Comparison of ENCODE assay signal across 8 cellular contexts in the genomic region with DNA sequence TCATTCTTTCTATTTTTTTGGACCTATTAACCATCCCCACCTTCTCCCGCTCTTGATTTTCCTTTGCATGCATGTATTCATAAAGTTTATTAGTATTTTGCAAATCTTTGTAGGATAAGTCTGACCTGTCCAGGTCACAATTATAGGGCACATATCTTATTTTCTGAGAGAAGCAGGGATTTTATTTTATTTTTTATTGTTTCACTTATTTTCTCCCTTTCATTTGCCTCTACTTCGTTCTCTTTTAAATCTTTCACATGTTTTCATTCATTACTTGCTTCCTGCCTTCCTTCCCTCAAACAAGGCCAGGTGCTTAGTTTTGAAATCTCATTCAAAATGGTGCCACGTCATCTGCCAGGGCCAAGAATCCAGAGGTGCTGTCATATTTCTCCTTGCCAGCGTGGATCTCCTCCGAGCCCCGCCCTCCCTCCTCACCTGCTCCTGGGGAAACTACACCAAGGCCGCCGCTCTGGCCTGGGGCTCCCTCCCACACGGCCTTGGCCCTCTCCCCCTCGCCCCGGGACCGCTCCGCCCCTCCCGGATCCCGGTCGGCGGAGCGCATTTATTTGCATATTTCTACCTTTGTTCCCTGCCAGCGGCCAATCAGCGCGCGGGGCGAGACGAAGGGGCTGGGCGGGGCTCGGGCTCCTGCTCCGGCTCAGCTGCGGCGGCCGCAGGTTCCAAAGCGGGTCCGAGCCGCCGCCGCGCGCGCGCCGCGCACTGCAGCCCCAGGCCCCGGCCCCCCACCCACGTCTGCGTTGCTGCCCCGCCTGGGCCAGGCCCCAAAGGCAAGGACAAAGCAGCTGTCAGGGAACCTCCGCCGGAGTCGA. TPM values are rescaled to one million over a fixed set of nuclear protein-coding genes. Genes with fewer than 3 reads are reported as not detected.
DNase-seq lines count a peak whose midpoint lies in the region; ATAC-seq, FAIRE-seq and TF ChIP-seq lines count a peak whose summit lies in the region.

TSPAN13 (plus strand) TSS at position 654 of the 830 bp plus-strand sequence. CDS start 213 bp downstream, outside the sequence.

- SMC1A ChIA-PET in GM12878 (lab: Charles Lee; ENCODE audit: uncharacterized antibody, unreplicated experiment): no interaction called here

- H3K9ac ChIP-seq in GM12878 (ENCODE audit: control insufficient read depth, insufficient read depth, low read length): no peak within 1 kb of the TSS

- H3K9me2 ChIP-seq in hepatocyte (replicated peaks; ENCODE audit: insufficient read depth): no peaks in the 10 kb centered on the region

- DNase-seq in DMS79 (lab: John Stamatoyannopoulos, UW) (peak; percentile 98), NCI-H146 treated with DMSO at 0.1 percent for 48 hours (lab: John Stamatoyannopoulos, UW; ENCODE audit: unreplicated experiment) (peak; percentile 96), T-cell (peak in 28 of 34 experiments; percentile 4 to 56 (median 16)), GM12878 (ENCODE audit: low read depth, low spot score) (no peak), hepatocyte (ENCODE audit: low spot score) (peak; percentile 96), pulmonary artery endothelial cell (ENCODE audit: low read depth, low spot score) (no peak), vagina (ENCODE audit: extremely low spot score in 2 of 2) (no peak)

- no peaks in the 10 kb centered on the region for H3K9me3 Mint-ChIP-seq in T-cell

- H3K4me3 ChIP-seq in GM12878 (peak within 1 kb of the TSS; percentile 31; the same call in 1 of the 2 replicates), hepatocyte (peak within 1 kb of the TSS; percentile 89), vagina (peak within 1 kb of the TSS; percentile 65 to 79)

- FAIRE-seq in GM12878 (lab: Jason Lieb, UNC): no peak

- in situ Hi-C loops in GM12878 (cut with MboI): no loop called here

- H3K4me1 ChIP-seq in GM12878 (ENCODE audit: control insufficient read depth, insufficient read depth, low read length): no peaks in the 10 kb centered on the region
- H3K4me1 ChIP-seq in hepatocyte (ENCODE audit: insufficient read depth): no peaks in the 10 kb centered on the region
- H3K4me1 ChIP-seq in vagina: no peaks in the 10 kb centered on the region

- H3K79me2 ChIP-seq in GM12878 (ENCODE audit: control insufficient read depth, insufficient read depth, low read length): no peaks in the 10 kb centered on the region
- peaks cover 42% of the 10 kb centered on the region for H3K79me2 ChIP-seq in hepatocyte

- RAD21 ChIA-PET in GM12878 (lab: Charles Lee; ENCODE audit: unreplicated experiment): no interaction called here

- H3K27ac ChIP-seq in GM12878 (ENCODE audit: control insufficient read depth, insufficient read depth) (no peak within 1 kb of the TSS), hepatocyte (peak within 1 kb of the TSS; percentile 83), vagina (peak within 1 kb of the TSS; percentile 51)

- peaks cover 23 to 28% of the 10 kb centered on the region in 2 donors for H3K27me3 Mint-ChIP-seq in T-cell

- peaks cover 6 to 18% of the 10 kb centered on the region in 2 experiments for H3K27me3 ChIP-seq in GM12878 (replicated peaks in 1 of 2; ENCODE audit: control insufficient read depth in 2 of 2, insufficient read depth in 2 of 2, low read length in 1 of 2)
- H3K27me3 ChIP-seq in hepatocyte: no peaks in the 10 kb centered on the region
- no peaks in the 10 kb centered on the region for H3K27me3 ChIP-seq in vagina

- no TSS peak for BruUV-seq in GM12878 (replicated peaks; lab: Mats Ljungman, UMichigan)

- 8% methylated on average over 36 of the region's 48 CpGs for WGBS in GM12878 (ENCODE audit: insufficient coverage, insufficient replicate concordance, low lambda C conversion rate, missing lambda C conversion rate)
- WGBS in hepatocyte (ENCODE audit: low lambda C conversion rate, missing lambda C conversion rate): 10% methylated on average over 15 of the region's 48 CpGs

- H3K4me1 Mint-ChIP-seq in T-cell: peaks cover 10 to 14% (median 10%) of the 10 kb centered on the region in 3 donors

- no peaks in the 10 kb centered on the region for H3K36me3 ChIP-seq in GM12878 (ENCODE audit: control insufficient read depth in 2 of 2, insufficient read depth in 2 of 2, low read length in 1 of 2)
- no peaks in the 10 kb centered on the region for H3K36me3 ChIP-seq in hepatocyte (replicated peaks; ENCODE audit: insufficient read depth, low read depth)
- H3K36me3 ChIP-seq in vagina: no peaks in the 10 kb centered on the region

- no peak within 1 kb of the TSS; the same call in 1 of the 2 replicates for H2AFZ ChIP-seq in GM12878 (ENCODE audit: control insufficient read depth, low read depth, low read length)
- H2AFZ ChIP-seq in hepatocyte: peak within 1 kb of the TSS; percentile 76

- H3K9me3 ChIP-seq in GM12878 (replicated peaks; ENCODE audit: control insufficient read depth, insufficient read depth, low read length) (no peaks in the 10 kb centered on the region), hepatocyte (ENCODE audit: low read depth) (no peaks in the 10 kb centered on the region), vagina (no peaks in the 10 kb centered on the region)

- no peak for TF ChIP-seq RAD21 in GM12878 (IDR thresholded peaks at IDR 0.05; ENCODE audit: insufficient read depth, low read depth, low read length)

- TF ChIP-seq EP300 in GM12878 (IDR thresholded peaks at IDR 0.05; ENCODE audit: borderline replicate concordance in 1 of 2, control insufficient read depth in 1 of 2, low read depth in 2 of 2, low read length in 2 of 2): no peak

- CTCF ChIA-PET in T-cell (lab: Charles Lee): no interaction called here
- CTCF ChIA-PET in GM12878 (lab: Yijun Ruan, JAX): no interaction called here

- TF ChIP-seq CTCF in GM12878 (IDR thresholded peaks at IDR 0.05 in 2 of 3, conservative IDR thresholded peaks at IDR 0.05 in 1 of 3; ENCODE audit: control insufficient read depth in 2 of 3, extremely low read depth in 1 of 3, insufficient read depth in 1 of 3, low read depth in 3 of 3, low read length in 3 of 3): no peak
- TF ChIP-seq CTCF in hepatocyte (IDR thresholded peaks at IDR 0.05; ENCODE audit: poor library complexity): no peak
- no peak for TF ChIP-seq CTCF in vagina (IDR thresholded peaks at IDR 0.05)

- H3K4me3 Mint-ChIP-seq in T-cell: peak within 1 kb of the TSS; percentile 69 to 86 (median 77)

- peak within 1 kb of the TSS in 1 of 2 donors; percentile 51 for H3K27ac Mint-ChIP-seq in T-cell

- TF ChIP-seq POLR2A in GM12878 (IDR thresholded peaks at IDR 0.05; ENCODE audit: low read depth, low read length): no peak
- TF ChIP-seq POLR2A in vagina (IDR thresholded peaks at IDR 0.05): peak in 1 of 2 donors; percentile 29

- intact Hi-C loops in GM12878 (cut with micrococcal nuclease; ENCODE audit: unreplicated experiment) (no loop called here), vagina (cut with DNase I) (no loop called here)

- peak; percentile 80 for ATAC-seq in HG02588 (IDR thresholded peaks at IDR 0.05; ENCODE audit: unreplicated experiment)
- peak; percentile 73 to 93 (median 80) for ATAC-seq in T-cell (replicated peaks in 1 of 4)
- ATAC-seq in GM12878: no peak; the same call in 2 of the 3 replicates

- H3K36me3 Mint-ChIP-seq in T-cell: no peaks in the 10 kb centered on the region

- peak within 1 kb of the TSS; percentile 64; the same call in 1 of the 2 replicates for H3K4me2 ChIP-seq in GM12878 (ENCODE audit: control insufficient read depth, insufficient read depth)
- H3K4me2 ChIP-seq in hepatocyte: peak within 1 kb of the TSS; percentile 83

- POLR2A ChIA-PET in T-cell (lab: Charles Lee): no interaction called here
- POLR2A ChIA-PET in GM12878 (lab: Charles Lee): no interaction called here

- H4K20me1 ChIP-seq in GM12878 (ENCODE audit: control insufficient read depth, insufficient read depth) (no peaks in the 10 kb centered on the region), hepatocyte (ENCODE audit: insufficient read depth, poor library complexity, severe bottlenecking) (no peaks in the 10 kb centered on the region)

TF ChIP-seq in GM12878, 131 proteins besides CTCF, POLR2A, EP300 and RAD21 (continues in another document):
- TF ChIP-seq CHD2 (IDR thresholded peaks at IDR 0.05; ENCODE audit: borderline replicate concordance, low read depth, low read length): no peak
- TF ChIP-seq, protein P1, sequence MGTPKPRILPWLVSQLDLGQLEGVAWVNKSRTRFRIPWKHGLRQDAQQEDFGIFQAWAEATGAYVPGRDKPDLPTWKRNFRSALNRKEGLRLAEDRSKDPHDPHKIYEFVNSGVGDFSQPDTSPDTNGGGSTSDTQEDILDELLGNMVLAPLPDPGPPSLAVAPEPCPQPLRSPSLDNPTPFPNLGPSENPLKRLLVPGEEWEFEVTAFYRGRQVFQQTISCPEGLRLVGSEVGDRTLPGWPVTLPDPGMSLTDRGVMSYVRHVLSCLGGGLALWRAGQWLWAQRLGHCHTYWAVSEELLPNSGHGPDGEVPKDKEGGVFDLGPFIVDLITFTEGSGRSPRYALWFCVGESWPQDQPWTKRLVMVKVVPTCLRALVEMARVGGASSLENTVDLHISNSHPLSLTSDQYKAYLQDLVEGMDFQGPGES (IDR thresholded peaks at IDR 0.05): no peak

RNA-seq across cellular contexts. Expression of gene TSPAN13, which starts in this region (rescaled TPM):
- 1 to 10 TPM in 2 of 5 donors, under 1 TPM in 3; 0.73 to 2.0 (median 0.98) TPM for total RNA-seq in T-cell
- total RNA-seq in GM12878 (2013; cell fraction: nucleolus; rRNA removed): not detected in 2 replicates
- not detected in 2 replicates for total RNA-seq in GM12878 (2014; rRNA removed)
- total RNA-seq in GM12878 (2014; rRNA removed; fragmentation: Illumina TruSeq; extraction: Trizol): not detected in 2 replicates
- total RNA-seq in GM12878 (2021): 0.26 and 0.35 TPM in 2 replicates
- polyA plus RNA-seq in GM12878 (2011; ENCODE audit: low read depth): not detected
- polyA plus RNA-seq in GM12878 (2011; rRNA removed): not detected in 2 replicates
- not detected in 2 replicates for polyA plus RNA-seq in GM12878 (2011; cell fraction: cytosol; rRNA removed)
- polyA plus RNA-seq in GM12878 (2011; cell fraction: nucleus; rRNA removed): not detected in 2 replicates
- not detected in 2 replicates for polyA plus RNA-seq in GM12878 (2012)
- not detected in 2 replicates for polyA plus RNA-seq in GM12878 (2014; fragmentation: Illumina TruSeq; extraction: Trizol)
- not detected for polyA plus RNA-seq in GM12878 (2014; fragmentation: Nextera tagmentation; extraction: Ambion mirVana)
- polyA plus RNA-seq in GM12878 (2014; rRNA removed): not detected in 2 replicates
- under 1 TPM in 1 of 2 experiments, not detected in 1; 0.37 TPM for polyA plus RNA-seq in GM12878 (2016; fragmentation: Nextera tagmentation; extraction: Ambion mirVana)
- polyA minus RNA-seq in GM12878 (2011; rRNA and poly(A)+ RNA removed): not detected in 2 replicates
- not detected in 2 replicates for polyA minus RNA-seq in GM12878 (2011; cell fraction: cytosol; rRNA and poly(A)+ RNA removed)
- polyA minus RNA-seq in GM12878 (2011; cell fraction: nucleus; rRNA and poly(A)+ RNA removed): not detected in 2 replicates
- 173 and 196 TPM in 2 replicates for total RNA-seq in hepatocyte
- polyA plus RNA-seq in hepatocyte: 157 and 164 TPM in 2 replicates
- 19.4 and 24.6 TPM in 2 replicates for total RNA-seq in pulmonary artery endothelial cell
- 13.8 TPM for total RNA-seq in vagina

Comparison
In these comparisons a context has a peak if more than half of its experiments do, and no peak if none do; other contexts are left out.
1. RNA of gene TSPAN13 (polyA plus RNA-seq): 157 to 164 TPM in hepatocyte; 0.37 TPM in GM12878; every median in the first group is over 100 times any median in the second.
2. DNase-seq: peak in DMS79 (single experiment), NCI-H146 treated with DMSO at 0.1 percent for 48 hours (single experiment), T-cell (28 of 34) and hepatocyte (single experiment); none in GM12878 (single experiment), pulmonary artery endothelial cell (single experiment) and vagina (0 of 2).
3. H3K4me3 ChIP-seq: peak in every context shown above with its lines; median percentile 89 in hepatocyte; 72 in vagina; 31 in GM12878.